ENCODE assay signal across 32 cellular contexts in the genomic region with DNA sequence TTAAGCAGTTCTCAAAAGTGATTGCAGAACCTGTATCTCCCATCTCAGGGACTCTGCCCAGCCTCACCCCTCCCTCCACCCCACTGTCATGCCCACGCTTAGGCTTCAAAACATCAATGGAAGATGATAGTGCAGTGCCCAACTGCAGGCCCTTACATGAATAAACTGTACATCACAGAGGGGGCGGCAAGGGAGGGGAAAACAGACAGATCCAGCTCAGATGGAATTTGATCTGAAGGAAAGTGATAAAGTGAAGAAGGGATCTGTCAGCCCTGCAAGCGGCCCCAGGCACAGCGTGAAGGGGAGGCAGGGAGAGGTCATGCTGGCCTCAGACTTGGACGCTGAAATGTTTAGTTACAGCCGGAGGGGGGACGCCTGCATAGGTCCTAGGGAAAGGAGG. TPM values are rescaled to one million over a fixed set of nuclear protein-coding genes. Genes with fewer than 3 reads are reported as not detected.
"Had no signal": no experiment of that assay in that cellular context is flagged by ENCODE, and none has a peak within 500 bp of the region (broad histone marks: within the 10 kb centered on the region; RNA-seq: fewer than 3 reads in every experiment).

No MANE protein-coding gene starts in this region.

- H3K27ac ChIP-seq: brain microvascular endothelial cell, esophagus muscularis mucosa, foreskin keratinocyte, gastrocnemius medialis, WERI-Rb-1 had no signal

- H3K4me3 ChIP-seq: esophagus muscularis mucosa, gastrocnemius medialis had no signal

- H3K27me3 ChIP-seq: brain microvascular endothelial cell, esophagus muscularis mucosa, foreskin keratinocyte, gastrocnemius medialis had no signal

- ATAC-seq: activated CD4-positive, CD25-positive, alpha-beta regulatory T cell treated with anti-CD3 and anti-CD28 coated beads, Interleukin-2, amount 50 U/mL, for 24 hours; activated CD8-positive, alpha-beta T cell treated with anti-CD3 and anti-CD28 coated beads for 36 hours; activated T-cell treated with anti-CD3 and anti-CD28 coated beads, Interleukin-2, amount 50 U/mL, for 4 hours; activated T-helper 17 cell treated with anti-CD3 and anti-CD28 coated beads, Interleukin-2, amount 50 U/mL, for 72 hours; effector memory CD8-positive, alpha-beta T cell; foreskin keratinocyte; gastrocnemius medialis; T-cell had no signal

- H3K9me3 ChIP-seq: esophagus muscularis mucosa, gastrocnemius medialis had no signal

- H3K36me3 ChIP-seq: brain microvascular endothelial cell, esophagus muscularis mucosa, gastrocnemius medialis had no signal

- DNase-seq: activated B cell treated with CpG ODN at 0.5 μM for 24 hours; activated CD4-positive, alpha-beta T cell treated with anti-CD3 and anti-CD28 coated beads for 48 hours; activated CD4-positive, alpha-beta T cell treated with anti-CD3 and anti-CD28 coated beads, Interleukin-2, amount 50 U/mL, for 1 hour; activated CD4-positive, alpha-beta T cell treated with anti-CD3 and anti-CD28 coated beads, Interleukin-2, amount 50 U/mL, for 48 hours; activated CD8-positive, alpha-beta memory T cell treated with anti-CD3 and anti-CD28 coated beads for 24 hours; activated CD8-positive, alpha-beta T cell treated with anti-CD3 and anti-CD28 coated beads for 36 hours; activated effector memory CD4-positive, alpha-beta T cell treated with Interleukin-2 at 50 U/mL for 16 hours; activated gamma-delta T cell treated with Interleukin-2 at 50 U/mL for 16 hours; activated naive CD4-positive, alpha-beta T cell treated with anti-CD3 and anti-CD28 coated beads, Interleukin-2, amount 50 U/mL, for 16 hours; activated naive CD4-positive, alpha-beta T cell treated with Interleukin-2 at 50 U/mL for 16 hours; activated T-cell treated with anti-CD3 and anti-CD28 coated beads, Interleukin-2, amount 50 U/mL, for 4 hours; amniotic stem cell; anterior cingulate cortex; brain microvascular endothelial cell; cortex of kidney; dermis blood vessel endothelial cell; effector CD4-positive, alpha-beta T cell; effector memory CD8-positive, alpha-beta T cell; erythroblast; foreskin keratinocyte; gastrocnemius medialis; SW 1271; T-cell; T1000; WERI-Rb-1 had no signal

- H3K36me3 Mint-ChIP-seq: activated naive CD8-positive, alpha-beta T cell; T-cell had no signal

- H3K27ac Mint-ChIP-seq: activated B cell treated with CpG ODN at 0.5 μM for 24 hours; activated CD8-positive, alpha-beta T cell treated with anti-CD3 and anti-CD28 coated beads for 36 hours; activated naive CD8-positive, alpha-beta T cell; activated T-helper 17 cell treated with anti-CD3 and anti-CD28 coated beads, Interleukin-2, amount 50 U/mL, for 72 hours; effector memory CD8-positive, alpha-beta T cell; T-cell; T-helper 1 cell treated with Interleukin-12 subunit alpha and Interleukin-12 subunit beta and Interleukin-4 antibody, amounts not matched to agents 30 μg/mL and 1 μg/mL, for 36 hours had no signal

- H3K27me3 Mint-ChIP-seq: activated B cell treated with CpG ODN at 0.5 μM for 24 hours; activated CD8-positive, alpha-beta T cell treated with anti-CD3 and anti-CD28 coated beads for 36 hours; activated naive CD8-positive, alpha-beta T cell; activated T-helper 17 cell treated with anti-CD3 and anti-CD28 coated beads, Interleukin-2, amount 50 U/mL, for 72 hours had no signal

- H3K9me3 Mint-ChIP-seq: activated B cell treated with CpG ODN at 0.5 μM for 24 hours; activated CD8-positive, alpha-beta T cell treated with anti-CD3 and anti-CD28 coated beads for 36 hours; activated T-helper 17 cell treated with anti-CD3 and anti-CD28 coated beads, Interleukin-2, amount 50 U/mL, for 72 hours; central memory CD8-positive, alpha-beta T cell; effector memory CD8-positive, alpha-beta T cell; T-helper 1 cell treated with Interleukin-12 subunit alpha and Interleukin-12 subunit beta and Interleukin-4 antibody, amounts not matched to agents 30 μg/mL and 1 μg/mL, for 36 hours had no signal

- H3K4me3 Mint-ChIP-seq: activated B cell treated with CpG ODN at 0.5 μM for 24 hours; activated CD8-positive, alpha-beta T cell treated with anti-CD3 and anti-CD28 coated beads for 36 hours; activated naive CD8-positive, alpha-beta T cell; activated T-cell treated with anti-CD3 and anti-CD28 coated beads, Interleukin-2, amount 50 U/mL, for 4 hours; activated T-helper 17 cell treated with anti-CD3 and anti-CD28 coated beads, Interleukin-2, amount 50 U/mL, for 72 hours; central memory CD8-positive, alpha-beta T cell; effector memory CD8-positive, alpha-beta T cell; T-cell; T-helper 1 cell treated with Interleukin-12 subunit alpha and Interleukin-12 subunit beta and Interleukin-4 antibody, amounts not matched to agents 30 μg/mL and 1 μg/mL, for 36 hours had no signal

- H3K4me1 Mint-ChIP-seq: activated B cell treated with CpG ODN at 0.5 μM for 24 hours; activated T-helper 17 cell treated with anti-CD3 and anti-CD28 coated beads, Interleukin-2, amount 50 U/mL, for 72 hours; central memory CD8-positive, alpha-beta T cell; T-cell had no signal

- H3K4me1 ChIP-seq: esophagus muscularis mucosa, foreskin keratinocyte, gastrocnemius medialis had no signal

RNA-seq across cellular contexts. Expression of a gene that starts 38.5 kb away (rescaled TPM):
- total RNA-seq: activated B cell treated with CpG ODN at 0.5 μM for 24 hours; activated CD8-positive, alpha-beta T cell treated with anti-CD3 and anti-CD28 coated beads for 36 hours; activated T-cell treated with anti-CD3 and anti-CD28 coated beads, Interleukin-2, amount 50 U/mL, for 4 hours; activated T-helper 17 cell treated with anti-CD3 and anti-CD28 coated beads, Interleukin-2, amount 50 U/mL, for 72 hours; T-helper 2 cell treated with Interferon-gamma antibody and Interleukin-4, amounts not matched to agents 100 ng/mL and 5 ng/mL, for 36 hours had no signal
- polyA plus RNA-seq: foreskin keratinocyte had no signal
